In the genomic region with DNA sequence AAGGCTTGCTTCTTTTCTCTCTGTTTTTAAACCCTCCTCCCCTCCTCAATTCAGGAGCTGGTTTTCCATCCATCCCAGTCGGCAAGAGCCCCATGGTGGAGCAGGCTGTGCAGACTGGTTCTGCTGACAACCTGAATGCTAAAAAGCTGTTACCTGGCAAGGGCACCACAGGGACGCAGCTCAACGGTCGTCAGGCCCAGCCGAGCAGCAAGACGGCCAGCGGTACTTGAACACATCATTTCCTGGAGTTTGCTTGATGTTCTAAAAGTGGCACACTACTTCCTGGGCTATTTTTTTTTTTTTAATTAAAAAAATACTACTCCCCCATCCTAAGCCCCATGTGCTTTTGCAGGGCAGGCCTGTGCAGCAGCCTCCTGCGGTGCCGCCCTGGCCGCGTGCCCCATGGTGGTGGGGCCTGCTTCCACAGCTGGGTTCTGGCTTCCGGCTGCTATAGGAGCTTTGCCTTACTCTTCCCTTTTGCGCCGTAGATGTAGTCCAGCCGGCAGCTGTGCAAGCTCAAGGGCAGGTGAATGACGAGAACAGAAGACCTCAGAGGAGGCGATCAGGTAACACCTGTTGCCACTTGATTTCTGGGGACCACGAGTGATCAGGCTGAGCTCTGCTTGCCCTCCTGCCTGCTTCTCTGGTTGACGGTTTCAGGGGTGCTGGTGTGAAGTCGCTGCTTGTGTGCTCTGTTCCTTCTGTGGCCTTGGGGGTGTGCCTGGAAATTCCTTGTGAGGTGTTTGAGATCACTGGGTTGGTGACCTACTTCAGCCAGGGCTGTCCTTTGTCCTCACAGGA, we compare ENCODE assay signal across 1 cellular context.
TF ChIP-seq lines count a peak whose summit lies in the region.

No MANE protein-coding gene starts in this region.

TF ChIP-seq in GM23338, 12 proteins besides CTCF, POLR2A, EP300 and RAD21 (continued from another document):
- TF ChIP-seq ZNF462 (CRISPR knock-in tag; IDR thresholded peaks at IDR 0.05) (no peak), NANOG (IDR thresholded peaks at IDR 0.05; ENCODE audit: borderline replicate concordance) (no peak), ZNF114 (CRISPR knock-in tag; IDR thresholded peaks at IDR 0.05) (no peak), ETS1 (IDR thresholded peaks at IDR 0.05) (no peak), JUNB (IDR thresholded peaks at IDR 0.05; ENCODE audit: unreplicated experiment) (no peak), EZH2 (IDR thresholded peaks at IDR 0.05; ENCODE audit: low read depth, unreplicated experiment) (no peak), STAT1 (IDR thresholded peaks at IDR 0.05; ENCODE audit: unreplicated experiment) (no peak), EZH2phosphoT487 (IDR thresholded peaks at IDR 0.05; ENCODE audit: unreplicated experiment) (no peak), CREB1 (CRISPR knock-in tag; IDR thresholded peaks at IDR 0.05; ENCODE audit: low read depth) (no peak), ZNF331 (CRISPR knock-in tag; IDR thresholded peaks at IDR 0.05; ENCODE audit: low read depth) (no peak)
